In the genomic region with DNA sequence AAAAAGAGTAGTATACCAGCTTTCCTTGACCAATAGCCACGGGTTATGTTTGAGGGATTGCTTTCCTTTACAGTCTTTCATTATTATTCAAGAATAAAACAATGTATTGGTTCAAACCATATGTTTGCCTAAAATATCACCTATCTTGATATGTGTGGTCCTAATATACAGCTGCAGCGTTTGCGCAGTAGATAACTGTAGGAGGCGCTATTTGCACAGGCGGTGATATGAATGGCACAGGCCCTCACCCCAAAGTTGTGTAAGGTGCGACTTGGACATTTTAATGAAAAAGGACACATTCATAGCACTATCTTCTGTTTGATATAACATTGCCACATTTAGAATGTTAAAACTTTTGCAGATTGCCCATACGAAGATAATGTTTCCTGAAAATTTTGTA, we compare ENCODE assay signal across 1 cellular context.
TF ChIP-seq lines count a peak whose summit lies in the region.

No MANE protein-coding gene starts in this region.

TF ChIP-seq in K562, 482 proteins besides CTCF, POLR2A, EP300 and RAD21 (continued from another document):
- TF ChIP-seq, protein P1, sequence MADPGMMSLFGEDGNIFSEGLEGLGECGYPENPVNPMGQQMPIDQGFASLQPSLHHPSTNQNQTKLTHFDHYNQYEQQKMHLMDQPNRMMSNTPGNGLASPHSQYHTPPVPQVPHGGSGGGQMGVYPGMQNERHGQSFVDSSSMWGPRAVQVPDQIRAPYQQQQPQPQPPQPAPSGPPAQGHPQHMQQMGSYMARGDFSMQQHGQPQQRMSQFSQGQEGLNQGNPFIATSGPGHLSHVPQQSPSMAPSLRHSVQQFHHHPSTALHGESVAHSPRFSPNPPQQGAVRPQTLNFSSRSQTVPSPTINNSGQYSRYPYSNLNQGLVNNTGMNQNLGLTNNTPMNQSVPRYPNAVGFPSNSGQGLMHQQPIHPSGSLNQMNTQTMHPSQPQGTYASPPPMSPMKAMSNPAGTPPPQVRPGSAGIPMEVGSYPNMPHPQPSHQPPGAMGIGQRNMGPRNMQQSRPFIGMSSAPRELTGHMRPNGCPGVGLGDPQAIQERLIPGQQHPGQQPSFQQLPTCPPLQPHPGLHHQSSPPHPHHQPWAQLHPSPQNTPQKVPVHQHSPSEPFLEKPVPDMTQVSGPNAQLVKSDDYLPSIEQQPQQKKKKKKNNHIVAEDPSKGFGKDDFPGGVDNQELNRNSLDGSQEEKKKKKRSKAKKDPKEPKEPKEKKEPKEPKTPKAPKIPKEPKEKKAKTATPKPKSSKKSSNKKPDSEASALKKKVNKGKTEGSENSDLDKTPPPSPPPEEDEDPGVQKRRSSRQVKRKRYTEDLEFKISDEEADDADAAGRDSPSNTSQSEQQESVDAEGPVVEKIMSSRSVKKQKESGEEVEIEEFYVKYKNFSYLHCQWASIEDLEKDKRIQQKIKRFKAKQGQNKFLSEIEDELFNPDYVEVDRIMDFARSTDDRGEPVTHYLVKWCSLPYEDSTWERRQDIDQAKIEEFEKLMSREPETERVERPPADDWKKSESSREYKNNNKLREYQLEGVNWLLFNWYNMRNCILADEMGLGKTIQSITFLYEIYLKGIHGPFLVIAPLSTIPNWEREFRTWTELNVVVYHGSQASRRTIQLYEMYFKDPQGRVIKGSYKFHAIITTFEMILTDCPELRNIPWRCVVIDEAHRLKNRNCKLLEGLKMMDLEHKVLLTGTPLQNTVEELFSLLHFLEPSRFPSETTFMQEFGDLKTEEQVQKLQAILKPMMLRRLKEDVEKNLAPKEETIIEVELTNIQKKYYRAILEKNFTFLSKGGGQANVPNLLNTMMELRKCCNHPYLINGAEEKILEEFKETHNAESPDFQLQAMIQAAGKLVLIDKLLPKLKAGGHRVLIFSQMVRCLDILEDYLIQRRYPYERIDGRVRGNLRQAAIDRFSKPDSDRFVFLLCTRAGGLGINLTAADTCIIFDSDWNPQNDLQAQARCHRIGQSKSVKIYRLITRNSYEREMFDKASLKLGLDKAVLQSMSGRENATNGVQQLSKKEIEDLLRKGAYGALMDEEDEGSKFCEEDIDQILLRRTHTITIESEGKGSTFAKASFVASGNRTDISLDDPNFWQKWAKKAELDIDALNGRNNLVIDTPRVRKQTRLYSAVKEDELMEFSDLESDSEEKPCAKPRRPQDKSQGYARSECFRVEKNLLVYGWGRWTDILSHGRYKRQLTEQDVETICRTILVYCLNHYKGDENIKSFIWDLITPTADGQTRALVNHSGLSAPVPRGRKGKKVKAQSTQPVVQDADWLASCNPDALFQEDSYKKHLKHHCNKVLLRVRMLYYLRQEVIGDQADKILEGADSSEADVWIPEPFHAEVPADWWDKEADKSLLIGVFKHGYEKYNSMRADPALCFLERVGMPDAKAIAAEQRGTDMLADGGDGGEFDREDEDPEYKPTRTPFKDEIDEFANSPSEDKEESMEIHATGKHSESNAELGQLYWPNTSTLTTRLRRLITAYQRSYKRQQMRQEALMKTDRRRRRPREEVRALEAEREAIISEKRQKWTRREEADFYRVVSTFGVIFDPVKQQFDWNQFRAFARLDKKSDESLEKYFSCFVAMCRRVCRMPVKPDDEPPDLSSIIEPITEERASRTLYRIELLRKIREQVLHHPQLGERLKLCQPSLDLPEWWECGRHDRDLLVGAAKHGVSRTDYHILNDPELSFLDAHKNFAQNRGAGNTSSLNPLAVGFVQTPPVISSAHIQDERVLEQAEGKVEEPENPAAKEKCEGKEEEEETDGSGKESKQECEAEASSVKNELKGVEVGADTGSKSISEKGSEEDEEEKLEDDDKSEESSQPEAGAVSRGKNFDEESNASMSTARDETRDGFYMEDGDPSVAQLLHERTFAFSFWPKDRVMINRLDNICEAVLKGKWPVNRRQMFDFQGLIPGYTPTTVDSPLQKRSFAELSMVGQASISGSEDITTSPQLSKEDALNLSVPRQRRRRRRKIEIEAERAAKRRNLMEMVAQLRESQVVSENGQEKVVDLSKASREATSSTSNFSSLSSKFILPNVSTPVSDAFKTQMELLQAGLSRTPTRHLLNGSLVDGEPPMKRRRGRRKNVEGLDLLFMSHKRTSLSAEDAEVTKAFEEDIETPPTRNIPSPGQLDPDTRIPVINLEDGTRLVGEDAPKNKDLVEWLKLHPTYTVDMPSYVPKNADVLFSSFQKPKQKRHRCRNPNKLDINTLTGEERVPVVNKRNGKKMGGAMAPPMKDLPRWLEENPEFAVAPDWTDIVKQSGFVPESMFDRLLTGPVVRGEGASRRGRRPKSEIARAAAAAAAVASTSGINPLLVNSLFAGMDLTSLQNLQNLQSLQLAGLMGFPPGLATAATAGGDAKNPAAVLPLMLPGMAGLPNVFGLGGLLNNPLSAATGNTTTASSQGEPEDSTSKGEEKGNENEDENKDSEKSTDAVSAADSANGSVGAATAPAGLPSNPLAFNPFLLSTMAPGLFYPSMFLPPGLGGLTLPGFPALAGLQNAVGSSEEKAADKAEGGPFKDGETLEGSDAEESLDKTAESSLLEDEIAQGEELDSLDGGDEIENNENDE (IDR thresholded peaks at IDR 0.05; ENCODE audit: low read depth, low read length), result no peak
- TF ChIP-seq ZNF668 (CRISPR knock-in tag; IDR thresholded peaks at IDR 0.05) (no peak), HMG20A (CRISPR knock-in tag; conservative IDR thresholded peaks at IDR 0.05) (no peak), MCM2 (IDR thresholded peaks at IDR 0.05; ENCODE audit: low read depth) (no peak), NFYB (IDR thresholded peaks at IDR 0.05; ENCODE audit: extremely low read depth, insufficient read length) (no peak), SAFB2 (IDR thresholded peaks at IDR 0.05; ENCODE audit: borderline replicate concordance, low read depth, low read length, severe bottlenecking) (no peak), ZNF780A (CRISPR knock-in tag; IDR thresholded peaks at IDR 0.05) (no peak)
- TF ChIP-seq, protein P2, sequence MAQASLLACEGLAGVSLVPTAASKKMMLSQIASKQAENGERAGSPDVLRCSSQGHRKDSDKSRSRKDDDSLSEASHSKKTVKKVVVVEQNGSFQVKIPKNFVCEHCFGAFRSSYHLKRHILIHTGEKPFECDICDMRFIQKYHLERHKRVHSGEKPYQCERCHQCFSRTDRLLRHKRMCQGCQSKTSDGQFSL (CRISPR knock-in tag; IDR thresholded peaks at IDR 0.05), result no peak
- TF ChIP-seq, protein P2 (tag; IDR thresholded peaks at IDR 0.05), result no peak
- TF ChIP-seq, protein P3, sequence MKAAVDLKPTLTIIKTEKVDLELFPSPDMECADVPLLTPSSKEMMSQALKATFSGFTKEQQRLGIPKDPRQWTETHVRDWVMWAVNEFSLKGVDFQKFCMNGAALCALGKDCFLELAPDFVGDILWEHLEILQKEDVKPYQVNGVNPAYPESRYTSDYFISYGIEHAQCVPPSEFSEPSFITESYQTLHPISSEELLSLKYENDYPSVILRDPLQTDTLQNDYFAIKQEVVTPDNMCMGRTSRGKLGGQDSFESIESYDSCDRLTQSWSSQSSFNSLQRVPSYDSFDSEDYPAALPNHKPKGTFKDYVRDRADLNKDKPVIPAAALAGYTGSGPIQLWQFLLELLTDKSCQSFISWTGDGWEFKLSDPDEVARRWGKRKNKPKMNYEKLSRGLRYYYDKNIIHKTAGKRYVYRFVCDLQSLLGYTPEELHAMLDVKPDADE (conservative IDR thresholded peaks at IDR 0.05; ENCODE audit: control insufficient read depth, low read depth, low read length), result no peak
- TF ChIP-seq, protein P4, sequence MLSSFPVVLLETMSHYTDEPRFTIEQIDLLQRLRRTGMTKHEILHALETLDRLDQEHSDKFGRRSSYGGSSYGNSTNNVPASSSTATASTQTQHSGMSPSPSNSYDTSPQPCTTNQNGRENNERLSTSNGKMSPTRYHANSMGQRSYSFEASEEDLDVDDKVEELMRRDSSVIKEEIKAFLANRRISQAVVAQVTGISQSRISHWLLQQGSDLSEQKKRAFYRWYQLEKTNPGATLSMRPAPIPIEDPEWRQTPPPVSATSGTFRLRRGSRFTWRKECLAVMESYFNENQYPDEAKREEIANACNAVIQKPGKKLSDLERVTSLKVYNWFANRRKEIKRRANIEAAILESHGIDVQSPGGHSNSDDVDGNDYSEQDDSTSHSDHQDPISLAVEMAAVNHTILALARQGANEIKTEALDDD (IDR thresholded peaks at IDR 0.05), result no peak
TF ChIP-seq in K562: peak in this region for 0.
